36 cellular contexts compared by ENCODE assay signal in genomic region chr19:24065865-24066604, GRCh38.
"Had no signal": no experiment of that assay in that cellular context is flagged by ENCODE, and none has a peak within 500 bp of the region (broad histone marks: within the 10 kb centered on the region; RNA-seq: fewer than 3 reads in every experiment).

No MANE protein-coding gene starts in this region.

- H3K4me3 Mint-ChIP-seq: activated B cell treated with CpG ODN at 0.5 μM for 24 hours; activated CD4-positive, alpha-beta memory T cell treated with anti-CD3 and anti-CD28 coated beads for 36 hours; activated naive CD4-positive, alpha-beta T cell treated with anti-CD3 and anti-CD28 coated beads, Interleukin-2, amount 10 ng/mL, durations not matched to agents 7 days and 5 days; activated naive CD8-positive, alpha-beta T cell; activated naive CD8-positive, alpha-beta T cell treated with anti-CD3 and anti-CD28 coated beads, Interleukin-2, amount 50 U/mL, for 24 hours; activated T-cell treated with anti-CD3 and anti-CD28 coated beads, Interleukin-2, amount 50 U/mL, for 4 hours; central memory CD8-positive, alpha-beta T cell had no signal

- H3K27ac Mint-ChIP-seq: activated B cell treated with CpG ODN at 0.5 μM for 24 hours; activated CD4-positive, alpha-beta memory T cell treated with anti-CD3 and anti-CD28 coated beads for 36 hours; activated naive CD4-positive, alpha-beta T cell treated with anti-CD3 and anti-CD28 coated beads, Interleukin-2, amount 10 ng/mL, durations not matched to agents 7 days and 5 days; activated naive CD8-positive, alpha-beta T cell; activated naive CD8-positive, alpha-beta T cell treated with anti-CD3 and anti-CD28 coated beads, Interleukin-2, amount 50 U/mL, for 24 hours had no signal

- H3K9me3 Mint-ChIP-seq: activated B cell treated with CpG ODN at 0.5 μM for 24 hours; activated CD4-positive, alpha-beta memory T cell treated with anti-CD3 and anti-CD28 coated beads for 36 hours; activated naive CD8-positive, alpha-beta T cell treated with anti-CD3 and anti-CD28 coated beads, Interleukin-2, amount 50 U/mL, for 24 hours; activated T-cell treated with anti-CD3 and anti-CD28 coated beads, Interleukin-2, amount 50 U/mL, for 4 hours; central memory CD8-positive, alpha-beta T cell had no signal

- H3K27me3 ChIP-seq: ascending aorta, cardiac muscle cell, Peyer's patch, SJSA1 had no signal

- H3K4me1 Mint-ChIP-seq: activated B cell treated with CpG ODN at 0.5 μM for 24 hours; activated naive CD4-positive, alpha-beta T cell treated with anti-CD3 and anti-CD28 coated beads, Interleukin-2, amount 10 ng/mL, durations not matched to agents 7 days and 5 days had no signal

- H3K4me2 ChIP-seq: SK-N-SH had no signal

- H3K27me3 Mint-ChIP-seq: activated B cell treated with CpG ODN at 0.5 μM for 24 hours; activated CD4-positive, alpha-beta memory T cell treated with anti-CD3 and anti-CD28 coated beads for 36 hours; activated naive CD4-positive, alpha-beta T cell treated with anti-CD3 and anti-CD28 coated beads, Interleukin-2, amount 10 ng/mL, durations not matched to agents 7 days and 5 days; activated naive CD8-positive, alpha-beta T cell; activated naive CD8-positive, alpha-beta T cell treated with anti-CD3 and anti-CD28 coated beads, Interleukin-2, amount 50 U/mL, for 24 hours; central memory CD8-positive, alpha-beta T cell had no signal

- H3K9ac ChIP-seq: SK-N-SH had no signal

- H3K9me3 ChIP-seq: ascending aorta, Peyer's patch, SJSA1, SK-N-SH had no signal

- H3K4me3 ChIP-seq: ascending aorta, cardiac muscle cell, K562, Peyer's patch, SJSA1 had no signal

- ATAC-seq: activated naive CD8-positive, alpha-beta T cell treated with anti-CD3 and anti-CD28 coated beads, Interleukin-2, amount 50 U/mL, for 24 hours; activated T-cell treated with anti-CD3 and anti-CD28 coated beads, Interleukin-2, amount 50 U/mL, for 4 hours; K562; PC-3 had no signal

- DNase-seq: activated B cell treated with CpG ODN at 0.5 μM for 24 hours; activated CD4-positive, alpha-beta memory T cell treated with anti-CD3 and anti-CD28 coated beads for 36 hours; activated CD4-positive, alpha-beta T cell treated with anti-CD3 and anti-CD28 coated beads for 4 hours; activated CD4-positive, alpha-beta T cell treated with anti-CD3 and anti-CD28 coated beads, Interleukin-2, amount 50 U/mL, for 1 hour; activated CD4-positive, CD25-positive, alpha-beta regulatory T cell treated with anti-CD3 and anti-CD28 coated beads, Interleukin-2, amount 50 U/mL, for 72 hours; activated CD8-positive, alpha-beta memory T cell treated with anti-CD3 and anti-CD28 coated beads, Interleukin-2, amount 50 U/mL, for 4 hours; activated effector memory CD4-positive, alpha-beta T cell treated with Interleukin-2 at 50 U/mL for 16 hours; activated naive CD4-positive, alpha-beta T cell treated with anti-CD3 and anti-CD28 coated beads, Interleukin-2, amount 10 ng/mL, durations not matched to agents 7 days and 5 days; activated naive CD8-positive, alpha-beta T cell treated with anti-CD3 and anti-CD28 coated beads, Interleukin-2, amount 50 U/mL, for 24 hours; activated T-cell treated with anti-CD3 and anti-CD28 coated beads for 4 hours; activated T-cell treated with anti-CD3 and anti-CD28 coated beads, Interleukin-2, amount 50 U/mL, for 4 hours; Karpas-422; NCI-H1048; NCI-H1105 treated with DMSO at 0.1 percent for 48 hours; NCI-H1436 treated with DMSO at 0.1 percent for 48 hours; NCI-H1694 treated with DMSO at 0.1 percent for 48 hours; NCI-H2029; NCI-H345; NCI-H524 treated with DMSO at 0.1 percent for 48 hours; NK-92 treated with Interleukin-12 subunit alpha and Interleukin-12 subunit beta, amount 100 ng/mL, for 24 hours; PC-3; Peyer's patch; RPMI8226; SHP77 treated with DMSO at 0.1 percent for 48 hours; SK-N-SH; SW 1271; T-helper 1 cell; T-helper 2 cell; T-helper 9 cell had no signal

- H3K27ac ChIP-seq: ascending aorta, cardiac muscle cell, Peyer's patch, SJSA1, VCaP had no signal

- H3K4me1 ChIP-seq: ascending aorta, Peyer's patch, SJSA1 had no signal
